ENCODE assay signal across 2 cellular contexts in the genomic region with DNA sequence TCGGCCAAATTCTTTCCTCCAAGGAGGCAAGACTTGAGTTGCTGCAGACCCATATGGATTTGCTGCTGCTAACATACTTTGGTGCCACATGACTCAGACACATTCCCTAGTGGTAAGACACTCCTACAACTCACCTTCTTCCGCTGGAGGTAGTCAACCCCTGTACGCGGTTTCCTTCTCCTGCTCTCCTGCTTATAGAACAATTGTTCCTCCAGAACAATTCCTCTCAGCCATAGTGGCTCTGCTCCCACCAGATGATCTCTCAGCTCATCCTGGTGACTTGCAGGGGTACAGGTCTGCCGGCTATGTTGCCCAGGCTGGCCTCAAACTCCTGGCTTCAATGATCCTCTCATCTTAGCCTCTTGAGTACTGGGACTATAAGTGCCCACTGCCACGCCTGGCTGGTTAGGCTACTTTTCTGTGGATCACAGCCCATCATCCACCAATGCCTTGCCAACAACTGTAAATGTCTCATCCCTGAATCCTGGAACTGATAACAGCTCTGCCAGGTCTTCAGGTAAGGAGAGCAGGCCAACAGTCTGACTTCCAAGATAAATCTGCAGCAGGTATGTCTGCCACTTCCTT.
TF ChIP-seq lines count a peak whose summit lies in the region.

No MANE protein-coding gene starts in this region.

TF ChIP-seq in WTC11, 78 proteins besides CTCF, POLR2A, EP300 and RAD21:
- TF ChIP-seq ZNF423 (CRISPR knock-in tag; IDR thresholded peaks at IDR 0.05), result no peak
- TF ChIP-seq, protein P1, sequence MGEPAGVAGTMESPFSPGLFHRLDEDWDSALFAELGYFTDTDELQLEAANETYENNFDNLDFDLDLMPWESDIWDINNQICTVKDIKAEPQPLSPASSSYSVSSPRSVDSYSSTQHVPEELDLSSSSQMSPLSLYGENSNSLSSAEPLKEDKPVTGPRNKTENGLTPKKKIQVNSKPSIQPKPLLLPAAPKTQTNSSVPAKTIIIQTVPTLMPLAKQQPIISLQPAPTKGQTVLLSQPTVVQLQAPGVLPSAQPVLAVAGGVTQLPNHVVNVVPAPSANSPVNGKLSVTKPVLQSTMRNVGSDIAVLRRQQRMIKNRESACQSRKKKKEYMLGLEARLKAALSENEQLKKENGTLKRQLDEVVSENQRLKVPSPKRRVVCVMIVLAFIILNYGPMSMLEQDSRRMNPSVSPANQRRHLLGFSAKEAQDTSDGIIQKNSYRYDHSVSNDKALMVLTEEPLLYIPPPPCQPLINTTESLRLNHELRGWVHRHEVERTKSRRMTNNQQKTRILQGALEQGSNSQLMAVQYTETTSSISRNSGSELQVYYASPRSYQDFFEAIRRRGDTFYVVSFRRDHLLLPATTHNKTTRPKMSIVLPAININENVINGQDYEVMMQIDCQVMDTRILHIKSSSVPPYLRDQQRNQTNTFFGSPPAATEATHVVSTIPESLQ (CRISPR knock-in tag; IDR thresholded peaks at IDR 0.05), result no peak
- no peak for TF ChIP-seq TEAD4 (CRISPR knock-in tag; IDR thresholded peaks at IDR 0.05)
- no peak for TF ChIP-seq GRHL2 (CRISPR knock-in tag; IDR thresholded peaks at IDR 0.05; ENCODE audit: insufficient replicate concordance, severe bottlenecking)
- TF ChIP-seq, protein P2, sequence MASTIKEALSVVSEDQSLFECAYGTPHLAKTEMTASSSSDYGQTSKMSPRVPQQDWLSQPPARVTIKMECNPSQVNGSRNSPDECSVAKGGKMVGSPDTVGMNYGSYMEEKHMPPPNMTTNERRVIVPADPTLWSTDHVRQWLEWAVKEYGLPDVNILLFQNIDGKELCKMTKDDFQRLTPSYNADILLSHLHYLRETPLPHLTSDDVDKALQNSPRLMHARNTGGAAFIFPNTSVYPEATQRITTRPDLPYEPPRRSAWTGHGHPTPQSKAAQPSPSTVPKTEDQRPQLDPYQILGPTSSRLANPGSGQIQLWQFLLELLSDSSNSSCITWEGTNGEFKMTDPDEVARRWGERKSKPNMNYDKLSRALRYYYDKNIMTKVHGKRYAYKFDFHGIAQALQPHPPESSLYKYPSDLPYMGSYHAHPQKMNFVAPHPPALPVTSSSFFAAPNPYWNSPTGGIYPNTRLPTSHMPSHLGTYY (CRISPR knock-in tag; IDR thresholded peaks at IDR 0.05), result no peak
- no peak for TF ChIP-seq ZNF396 (CRISPR knock-in tag; IDR thresholded peaks at IDR 0.05; ENCODE audit: borderline replicate concordance)

TF ChIP-seq in HepG2, 621 proteins besides CTCF, POLR2A, EP300 and RAD21:
- TF ChIP-seq STAT5B (CRISPR knock-in tag; IDR thresholded peaks at IDR 0.05), result no peak
- TF ChIP-seq, protein P1 (CRISPR knock-in tag; conservative IDR thresholded peaks at IDR 0.05), result no peak
TF ChIP-seq in HepG2: peak in this region for 0.
